In the genomic region with DNA sequence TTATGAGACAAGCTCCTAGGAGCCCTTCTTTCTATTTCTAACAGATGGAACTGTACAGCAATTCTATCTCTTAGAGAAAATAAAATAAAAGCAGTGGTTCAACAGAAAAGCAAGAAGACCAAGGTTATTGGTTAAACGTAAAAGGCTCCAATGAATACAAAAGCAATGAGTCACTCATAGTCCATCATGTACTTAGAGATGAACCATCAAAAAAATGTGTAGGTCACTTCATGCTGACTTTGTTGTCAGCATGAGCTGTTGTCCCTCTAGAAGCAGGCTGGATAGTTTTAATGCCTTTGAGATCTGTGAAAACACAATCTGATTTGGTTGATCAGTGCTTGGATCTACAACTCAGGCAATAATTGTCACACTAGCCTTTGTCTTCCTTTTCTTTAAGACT, we compare ENCODE assay signal across 22 cellular contexts.
DNase-seq lines count a peak whose midpoint lies in the region; FAIRE-seq and TF ChIP-seq lines count a peak whose summit lies in the region.
"Had no signal": no experiment of that assay in that cellular context is flagged by ENCODE, and none has a peak within 500 bp of the region (broad histone marks: within the 10 kb centered on the region; RNA-seq: fewer than 3 reads in every experiment).

No MANE protein-coding gene starts in this region.

- no peaks in the 10 kb centered on the region for H3K79me2 ChIP-seq in ACC112 (ENCODE audit: control insufficient read depth, insufficient read depth, low read length, unreplicated experiment)

- peak; percentile 3 for DNase-seq in HTR-8/SVneo (ENCODE audit: insufficient read length, low spot score)
- DNase-seq in brain microvascular endothelial cell: peak; percentile 31
- peak; percentile 13 for DNase-seq in glomerular visceral epithelial cell (ENCODE audit: extremely low spot score)
- DNase-seq in coronary artery (ENCODE audit: low spot score): no peak
- DNase-seq in HuH-7 (ENCODE audit: low spot score): no peak
- no peak for DNase-seq in stomach
- no peak for DNase-seq in lower leg skin (ENCODE audit: low spot score in 2 of 2)
- DNase-seq: CD8-positive, alpha-beta T cell; DND-41; GF-D8; Kasumi-1; NCI-H1930; NCI-H446 treated with DMSO at 0.1 percent for 48 hours; NK-92 treated with Interleukin-12 subunit alpha and Interleukin-12 subunit beta, amount 100 ng/mL, for 24 hours; PC-9 had no signal

- peak overlapping the region; percentile 65 for H2AFZ ChIP-seq in ACC112 (ENCODE audit: low read length, unreplicated experiment)
- H2AFZ ChIP-seq: GM23338, PC-9 had no signal

- WGBS in stomach, 5 donors: 83 to 94% (median 86%) methylated on average over 1 of the region's 1 CpG
- 84 to 94% methylated on average over 1 of the region's 1 CpG for WGBS in lower leg skin, 2 donors

- no peak for FAIRE-seq in HTR-8/SVneo (lab: Jason Lieb, UNC)
- FAIRE-seq: GM12891, GM18507 had no signal

- no peak overlapping the region for H3K27ac ChIP-seq in ACC112 (ENCODE audit: low read depth, low read length)
- no peak overlapping the region for H3K27ac ChIP-seq in brain microvascular endothelial cell
- H3K27ac ChIP-seq in coronary artery: no peak overlapping the region
- H3K27ac ChIP-seq in stomach: no peak overlapping the region
- H3K27ac ChIP-seq: 22Rv1, BLaER1, PC-9, SJSA1 had no signal

- peaks cover 18% of the 10 kb centered on the region for H3K4me1 ChIP-seq in ACC112 (ENCODE audit: control insufficient read depth, insufficient read depth, low read length, unreplicated experiment)
- H3K4me1 ChIP-seq in stomach: no peaks in the 10 kb centered on the region
- H3K4me1 ChIP-seq: BLaER1, SJSA1 had no signal

- H3K9me3 ChIP-seq in stomach: no peaks in the 10 kb centered on the region
- H3K9me3 ChIP-seq: BLaER1, SJSA1 had no signal

- in situ Hi-C loops in brain microvascular endothelial cell (cut with HindIII; ENCODE audit: low pct_ligation_motif_present, low sequenced_read_pairs): no loop called here

- TF ChIP-seq CTCF in brain microvascular endothelial cell (IDR thresholded peaks at IDR 0.05; ENCODE audit: low read depth, low read length, missing control alignments) (no peak), coronary artery (IDR thresholded peaks at IDR 0.05) (no peak), stomach (IDR thresholded peaks at IDR 0.05) (no peak), lower leg skin (IDR thresholded peaks at IDR 0.05) (no peak)

- H3K4me3 ChIP-seq in ACC112 (ENCODE audit: low read depth, low read length): no peak overlapping the region
- no peak overlapping the region for H3K4me3 ChIP-seq in brain microvascular endothelial cell (ENCODE audit: low read depth, low read length)
- no peak overlapping the region for H3K4me3 ChIP-seq in coronary artery
- no peak overlapping the region for H3K4me3 ChIP-seq in stomach
- no peak overlapping the region for H3K4me3 ChIP-seq in lower leg skin (ENCODE audit: low read depth, poor library complexity, severe bottlenecking)
- H3K4me3 ChIP-seq: BLaER1, GM23338, PC-9, SJSA1 had no signal

- no peaks in the 10 kb centered on the region for H3K36me3 ChIP-seq in ACC112 (ENCODE audit: insufficient read depth, low read length)
- H3K36me3 ChIP-seq in brain microvascular endothelial cell (replicated peaks): no peaks in the 10 kb centered on the region
- H3K36me3 ChIP-seq in stomach: no peaks in the 10 kb centered on the region
- H3K36me3 ChIP-seq: BLaER1, SJSA1 had no signal

- H3K27me3 ChIP-seq in ACC112 (ENCODE audit: insufficient read depth, low read length) (no peaks in the 10 kb centered on the region), brain microvascular endothelial cell (replicated peaks) (no peaks in the 10 kb centered on the region), stomach (no peaks in the 10 kb centered on the region)
- H3K27me3 ChIP-seq: BLaER1, SJSA1 had no signal

- TF ChIP-seq POLR2A in stomach (IDR thresholded peaks at IDR 0.05): no peak
- TF ChIP-seq POLR2A in lower leg skin (IDR thresholded peaks at IDR 0.05): no peak

- TF ChIP-seq EP300 in stomach (IDR thresholded peaks at IDR 0.05): no peak

- intact Hi-C loops in stomach (cut with DNase I; ENCODE audit: low total_unique reads) (no loop called here), lower leg skin (cut with DNase I; ENCODE audit: low total_unique reads) (no loop called here)

Comparison
In these comparisons a context has a peak if more than half of its experiments do, and no peak if none do; other contexts are left out.
1. DNase-seq: peak in HTR-8/SVneo (single experiment), brain microvascular endothelial cell (single experiment) and glomerular visceral epithelial cell (single experiment); none in coronary artery (single experiment), HuH-7 (single experiment), stomach (single experiment) and lower leg skin (0 of 2).